33 cellular contexts compared by ENCODE assay signal in the genomic region with DNA sequence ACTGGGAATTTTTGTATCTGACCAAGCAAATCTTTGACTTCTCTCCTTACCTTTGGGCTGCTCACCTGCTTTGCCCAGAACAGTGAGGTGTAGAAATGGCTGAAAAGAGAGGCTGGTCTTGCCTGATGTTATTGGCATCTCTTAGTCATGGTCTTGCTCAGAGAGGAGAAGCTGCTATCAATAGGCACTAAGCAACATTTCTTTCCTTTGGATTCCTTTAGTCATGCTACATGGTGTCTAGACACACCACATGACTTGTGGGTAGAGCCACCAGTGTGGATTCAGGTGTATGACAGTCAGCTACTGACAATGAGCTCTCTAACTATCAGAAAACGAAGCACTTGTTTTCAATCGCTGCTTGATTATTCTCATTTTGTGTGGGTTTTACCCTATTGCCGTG.
"Had no signal": no experiment of that assay in that cellular context is flagged by ENCODE, and none has a peak within 500 bp of the region (broad histone marks: within the 10 kb centered on the region; RNA-seq: fewer than 3 reads in every experiment).

No MANE protein-coding gene starts in this region.

- H3K4me1 ChIP-seq: adrenal gland, body of pancreas, esophagus muscularis mucosa had no signal

- H3K27me3 ChIP-seq: adrenal gland, body of pancreas, esophagus muscularis mucosa had no signal

- H3K9me3 ChIP-seq: adrenal gland, body of pancreas, esophagus muscularis mucosa had no signal

- H3K4me1 Mint-ChIP-seq: activated CD4-positive, alpha-beta T cell treated with anti-CD3 and anti-CD28 coated beads for 36 hours; activated CD4-positive, alpha-beta T cell treated with anti-CD3 and anti-CD28 coated beads, Interleukin-2, amount 10 ng/mL, durations not matched to agents 24 days and 14 days; activated CD8-positive, alpha-beta memory T cell treated with anti-CD3 and anti-CD28 coated beads, Interleukin-2, amount 10 ng/mL, durations not matched to agents 7 days and 5 days; activated naive CD4-positive, alpha-beta T cell treated with anti-CD3 and anti-CD28 coated beads, Interleukin-2, amount 50 U/mL, for 24 hours; activated naive CD8-positive, alpha-beta T cell treated with anti-CD3 and anti-CD28 coated beads for 36 hours; activated naive CD8-positive, alpha-beta T cell treated with anti-CD3 and anti-CD28 coated beads, Interleukin-2, amount 50 U/mL, for 24 hours; T-cell had no signal

- H3K9me3 Mint-ChIP-seq: activated CD4-positive, alpha-beta memory T cell treated with anti-CD3 and anti-CD28 coated beads for 36 hours; activated CD4-positive, alpha-beta T cell treated with anti-CD3 and anti-CD28 coated beads, Interleukin-2, amount 10 ng/mL, durations not matched to agents 24 days and 14 days; activated naive CD4-positive, alpha-beta T cell treated with anti-CD3 and anti-CD28 coated beads for 36 hours; activated naive CD4-positive, alpha-beta T cell treated with anti-CD3 and anti-CD28 coated beads, Interleukin-2, amount 50 U/mL, for 24 hours; activated naive CD8-positive, alpha-beta T cell treated with anti-CD3 and anti-CD28 coated beads, Interleukin-2, amount 50 U/mL, for 24 hours; activated T-helper 1 cell treated with anti-CD3 and anti-CD28 coated beads, Interleukin-12 subunit alpha, Interleukin-12 subunit beta, Interleukin-2, Interleukin-4 antibody, amounts not matched to agents 30 ng/mL and 10 ng/mL and 1 ng/mL, durations not matched to agents 14 hours and 24 hours and 36 hours; activated T-helper 2 cell treated with anti-CD3 and anti-CD28 coated beads, Interferon-gamma antibody, Interleukin-2, Interleukin-4, amounts not matched to agents 10 μg/mL and 5 μg/mL and 100 μg/mL, durations not matched to agents 14 hours and 24 hours and 36 hours; T-helper 1 cell treated with Interleukin-12 subunit alpha and Interleukin-12 subunit beta and Interleukin-4 antibody, amounts not matched to agents 30 μg/mL and 1 μg/mL, for 36 hours had no signal

- H3K36me3 Mint-ChIP-seq: activated CD4-positive, alpha-beta memory T cell treated with anti-CD3 and anti-CD28 coated beads for 36 hours; activated CD8-positive, alpha-beta memory T cell treated with anti-CD3 and anti-CD28 coated beads, Interleukin-2, amount 10 ng/mL, durations not matched to agents 7 days and 5 days; activated naive CD4-positive, alpha-beta T cell treated with anti-CD3 and anti-CD28 coated beads, Interleukin-2, amount 50 U/mL, for 24 hours; activated naive CD8-positive, alpha-beta T cell treated with anti-CD3 and anti-CD28 coated beads for 36 hours; T-cell had no signal

- DNase-seq: activated CD4-positive, alpha-beta memory T cell treated with anti-CD3 and anti-CD28 coated beads for 36 hours; activated CD4-positive, alpha-beta T cell treated with anti-CD3 and anti-CD28 coated beads for 36 hours; activated CD4-positive, alpha-beta T cell treated with anti-CD3 and anti-CD28 coated beads, Interleukin-2, amount 10 ng/mL, durations not matched to agents 24 days and 14 days; activated CD4-positive, CD25-positive, alpha-beta regulatory T cell; activated CD4-positive, CD25-positive, alpha-beta regulatory T cell treated with anti-CD3 and anti-CD28 coated beads, Interleukin-2, amount 50 U/mL, for 72 hours; activated CD8-positive, alpha-beta memory T cell treated with anti-CD3 and anti-CD28 coated beads, Interleukin-2, amount 10 ng/mL, durations not matched to agents 7 days and 5 days; activated CD8-positive, alpha-beta memory T cell treated with anti-CD3 and anti-CD28 coated beads, Interleukin-2, amount 50 U/mL, for 4 hours; activated CD8-positive, alpha-beta T cell treated with anti-CD3 and anti-CD28 coated beads, Interleukin-2, amount 10 ng/mL, durations not matched to agents 7 days and 5 days; activated effector memory CD4-positive, alpha-beta T cell treated with anti-CD3 and anti-CD28 coated beads, Interleukin-2, amount 50 U/mL, for 16 hours; activated naive CD4-positive, alpha-beta T cell treated with anti-CD3 and anti-CD28 coated beads for 36 hours; activated naive CD8-positive, alpha-beta T cell treated with anti-CD3 and anti-CD28 coated beads for 36 hours; activated naive CD8-positive, alpha-beta T cell treated with anti-CD3 and anti-CD28 coated beads, Interleukin-2, amount 50 U/mL, for 24 hours; activated T-cell treated with anti-CD3 and anti-CD28 coated beads, Interleukin-2, amount 50 U/mL, for 1 hour; activated T-cell treated with anti-CD3 and anti-CD28 coated beads, Interleukin-2, amount 50 U/mL, for 48 hours; adrenal gland; amygdala; aorta; body of pancreas; caudate nucleus; cortex of kidney; dermis blood vessel endothelial cell; effector CD4-positive, alpha-beta T cell; effector memory CD8-positive, alpha-beta T cell; erythroblast; SW 1271; T-cell; T1000; WERI-Rb-1 had no signal

- H3K27ac Mint-ChIP-seq: activated CD4-positive, alpha-beta memory T cell treated with anti-CD3 and anti-CD28 coated beads for 36 hours; activated CD4-positive, alpha-beta T cell treated with anti-CD3 and anti-CD28 coated beads for 36 hours; activated CD4-positive, alpha-beta T cell treated with anti-CD3 and anti-CD28 coated beads, Interleukin-2, amount 10 ng/mL, durations not matched to agents 24 days and 14 days; activated CD8-positive, alpha-beta memory T cell treated with anti-CD3 and anti-CD28 coated beads, Interleukin-2, amount 10 ng/mL, durations not matched to agents 7 days and 5 days; activated CD8-positive, alpha-beta T cell treated with anti-CD3 and anti-CD28 coated beads, Interleukin-2, amount 10 ng/mL, durations not matched to agents 7 days and 5 days; activated naive CD4-positive, alpha-beta T cell treated with anti-CD3 and anti-CD28 coated beads for 36 hours; activated naive CD4-positive, alpha-beta T cell treated with anti-CD3 and anti-CD28 coated beads, Interleukin-2, amount 50 U/mL, for 24 hours; activated naive CD8-positive, alpha-beta T cell treated with anti-CD3 and anti-CD28 coated beads for 36 hours; activated naive CD8-positive, alpha-beta T cell treated with anti-CD3 and anti-CD28 coated beads, Interleukin-2, amount 50 U/mL, for 24 hours; activated T-helper 1 cell treated with anti-CD3 and anti-CD28 coated beads, Interleukin-12 subunit alpha, Interleukin-12 subunit beta, Interleukin-2, Interleukin-4 antibody, amounts not matched to agents 30 ng/mL and 10 ng/mL and 1 ng/mL, durations not matched to agents 14 hours and 24 hours and 36 hours; activated T-helper 2 cell treated with anti-CD3 and anti-CD28 coated beads, Interferon-gamma antibody, Interleukin-2, Interleukin-4, amounts not matched to agents 10 μg/mL and 5 μg/mL and 100 μg/mL, durations not matched to agents 14 hours and 24 hours and 36 hours; effector memory CD8-positive, alpha-beta T cell; T-cell; T-helper 1 cell treated with Interleukin-12 subunit alpha and Interleukin-12 subunit beta and Interleukin-4 antibody, amounts not matched to agents 30 μg/mL and 1 μg/mL, for 36 hours had no signal

- H3K4me3 Mint-ChIP-seq: activated CD4-positive, alpha-beta memory T cell treated with anti-CD3 and anti-CD28 coated beads for 36 hours; activated CD4-positive, alpha-beta T cell treated with anti-CD3 and anti-CD28 coated beads for 36 hours; activated CD4-positive, alpha-beta T cell treated with anti-CD3 and anti-CD28 coated beads, Interleukin-2, amount 10 ng/mL, durations not matched to agents 24 days and 14 days; activated CD8-positive, alpha-beta memory T cell treated with anti-CD3 and anti-CD28 coated beads, Interleukin-2, amount 10 ng/mL, durations not matched to agents 7 days and 5 days; activated CD8-positive, alpha-beta T cell treated with anti-CD3 and anti-CD28 coated beads, Interleukin-2, amount 10 ng/mL, durations not matched to agents 7 days and 5 days; activated naive CD4-positive, alpha-beta T cell treated with anti-CD3 and anti-CD28 coated beads for 36 hours; activated naive CD4-positive, alpha-beta T cell treated with anti-CD3 and anti-CD28 coated beads, Interleukin-2, amount 50 U/mL, for 24 hours; activated naive CD8-positive, alpha-beta T cell treated with anti-CD3 and anti-CD28 coated beads for 36 hours; activated naive CD8-positive, alpha-beta T cell treated with anti-CD3 and anti-CD28 coated beads, Interleukin-2, amount 50 U/mL, for 24 hours; activated T-helper 1 cell treated with anti-CD3 and anti-CD28 coated beads, Interleukin-12 subunit alpha, Interleukin-12 subunit beta, Interleukin-2, Interleukin-4 antibody, amounts not matched to agents 30 ng/mL and 10 ng/mL and 1 ng/mL, durations not matched to agents 14 hours and 24 hours and 36 hours; effector memory CD8-positive, alpha-beta T cell; T-cell; T-helper 1 cell treated with Interleukin-12 subunit alpha and Interleukin-12 subunit beta and Interleukin-4 antibody, amounts not matched to agents 30 μg/mL and 1 μg/mL, for 36 hours had no signal

- ATAC-seq: activated CD4-positive, alpha-beta T cell treated with anti-CD3 and anti-CD28 coated beads for 36 hours; activated CD8-positive, alpha-beta memory T cell treated with anti-CD3 and anti-CD28 coated beads, Interleukin-2, amount 10 ng/mL, durations not matched to agents 7 days and 5 days; activated CD8-positive, alpha-beta T cell treated with anti-CD3 and anti-CD28 coated beads, Interleukin-2, amount 10 ng/mL, durations not matched to agents 7 days and 5 days; activated naive CD8-positive, alpha-beta T cell treated with anti-CD3 and anti-CD28 coated beads, Interleukin-2, amount 50 U/mL, for 24 hours; body of pancreas; effector memory CD8-positive, alpha-beta T cell; T-cell had no signal

- H3K27ac ChIP-seq: adrenal gland, body of pancreas, esophagus muscularis mucosa, WERI-Rb-1 had no signal

- H3K36me3 ChIP-seq: adrenal gland, esophagus muscularis mucosa, WERI-Rb-1 had no signal

- H3K27me3 Mint-ChIP-seq: activated CD4-positive, alpha-beta memory T cell treated with anti-CD3 and anti-CD28 coated beads for 36 hours; activated CD4-positive, alpha-beta T cell treated with anti-CD3 and anti-CD28 coated beads for 36 hours; activated CD4-positive, alpha-beta T cell treated with anti-CD3 and anti-CD28 coated beads, Interleukin-2, amount 10 ng/mL, durations not matched to agents 24 days and 14 days; activated CD8-positive, alpha-beta memory T cell treated with anti-CD3 and anti-CD28 coated beads, Interleukin-2, amount 10 ng/mL, durations not matched to agents 7 days and 5 days; activated naive CD4-positive, alpha-beta T cell treated with anti-CD3 and anti-CD28 coated beads, Interleukin-2, amount 50 U/mL, for 24 hours; activated naive CD8-positive, alpha-beta T cell treated with anti-CD3 and anti-CD28 coated beads for 36 hours; activated naive CD8-positive, alpha-beta T cell treated with anti-CD3 and anti-CD28 coated beads, Interleukin-2, amount 50 U/mL, for 24 hours; effector memory CD8-positive, alpha-beta T cell; T-cell had no signal

- H3K4me3 ChIP-seq: adrenal gland, body of pancreas, esophagus muscularis mucosa had no signal
